ENCODE assay signal across 22 cellular contexts in genomic region chr11:8202428-8203160, GRCh38. TPM values are rescaled to one million over a fixed set of nuclear protein-coding genes. Genes with fewer than 3 reads are reported as not detected.
A peak's percentile ranks its signal among the peaks of the same experiment; 100 is the strongest.
DNase-seq lines count a peak whose midpoint lies in the region; ATAC-seq and TF ChIP-seq lines count a peak whose summit lies in the region.
"Had no signal": no experiment of that assay in that cellular context is flagged by ENCODE, and none has a peak within 500 bp of the region (broad histone marks: within the 10 kb centered on the region; RNA-seq: fewer than 3 reads in every experiment).

No MANE protein-coding gene starts in this region.

- peak overlapping the region; percentile 16 for H3K4me3 Mint-ChIP-seq in activated B cell treated with CpG ODN at 0.5 μM for 24 hours
- H3K4me3 Mint-ChIP-seq: CD4-positive, alpha-beta memory T cell; natural killer cell; stimulated activated effector memory CD8-positive, alpha-beta T cell treated with anti-CD3 and anti-CD28 coated beads, Interleukin-12 subunit alpha, Interleukin-12 subunit beta, amount 100 ng/mL, for 72 hours had no signal

- peak overlapping the region; percentile 87 for H3K27ac Mint-ChIP-seq in activated B cell treated with CpG ODN at 0.5 μM for 24 hours
- H3K27ac Mint-ChIP-seq: CD4-positive, alpha-beta memory T cell; natural killer cell; stimulated activated effector memory CD8-positive, alpha-beta T cell treated with anti-CD3 and anti-CD28 coated beads, Interleukin-12 subunit alpha, Interleukin-12 subunit beta, amount 100 ng/mL, for 72 hours had no signal

- peaks cover 73% of the 10 kb centered on the region for H3K4me1 Mint-ChIP-seq in activated B cell treated with CpG ODN at 0.5 μM for 24 hours
- H3K4me1 Mint-ChIP-seq: stimulated activated effector memory CD8-positive, alpha-beta T cell treated with anti-CD3 and anti-CD28 coated beads, Interleukin-12 subunit alpha, Interleukin-12 subunit beta, amount 100 ng/mL, for 72 hours had no signal

- TF ChIP-seq CTCF in activated B cell treated with CpG ODN at 0.5 μM for 24 hours (IDR thresholded peaks at IDR 0.05), result no peak

- H3K9me3 Mint-ChIP-seq in activated B cell treated with CpG ODN at 0.5 μM for 24 hours, result no peaks in the 10 kb centered on the region
- H3K9me3 Mint-ChIP-seq: natural killer cell; stimulated activated effector memory CD8-positive, alpha-beta T cell treated with anti-CD3 and anti-CD28 coated beads, Interleukin-12 subunit alpha, Interleukin-12 subunit beta, amount 100 ng/mL, for 72 hours had no signal

- H3K36me3 Mint-ChIP-seq in activated B cell treated with CpG ODN at 0.5 μM for 24 hours (ENCODE audit: low read depth), result no peaks in the 10 kb centered on the region
- H3K36me3 Mint-ChIP-seq: CD4-positive, alpha-beta memory T cell; natural killer cell; stimulated activated effector memory CD8-positive, alpha-beta T cell treated with anti-CD3 and anti-CD28 coated beads, Interleukin-12 subunit alpha, Interleukin-12 subunit beta, amount 100 ng/mL, for 72 hours had no signal

- CTCF ChIA-PET in activated B cell treated with CpG ODN at 0.5 μM for 24 hours (lab: Charles Lee), result interaction anchor here (1.0 to 2.4 kb wide), 4 partner anchors 9 to 61 kb away, joined by 4 to 22 read pairs (median 10); partner anchors contain the start of gene LMO1

- intact Hi-C loops in activated B cell treated with CpG ODN at 0.5 μM for 24 hours (cut with micrococcal nuclease), result loop anchor here (1.0 to 10.0 kb wide), 6 partner anchors 10 to 762 kb away; partner anchors contain the start of genes EIF3F, RPL27A, TMEM9B and TRIM66

- ATAC-seq in activated B cell treated with CpG ODN at 0.5 μM for 24 hours (ENCODE audit: low read depth) (no peak), left lobe of liver (no peak), GM21447 (IDR thresholded peaks at IDR 0.05; ENCODE audit: unreplicated experiment) (no peak), GM21737 (IDR thresholded peaks at IDR 0.05; ENCODE audit: unreplicated experiment) (no peak)
- ATAC-seq: lower lobe of right lung; stimulated activated effector memory CD8-positive, alpha-beta T cell treated with anti-CD3 and anti-CD28 coated beads, Interleukin-12 subunit alpha, Interleukin-12 subunit beta, amount 100 ng/mL, for 72 hours had no signal

- H3K27me3 Mint-ChIP-seq in activated B cell treated with CpG ODN at 0.5 μM for 24 hours, result no peaks in the 10 kb centered on the region

- peak; percentile 32 for DNase-seq in DMS79 treated with DMSO at 0.1 percent for 48 hours (lab: John Stamatoyannopoulos, UW)
- no peak for DNase-seq in DMS79 (lab: John Stamatoyannopoulos, UW)
- DNase-seq in activated B cell treated with CpG ODN at 0.5 μM for 24 hours, result no peak
- peak; percentile 11 for DNase-seq in left lobe of liver (ENCODE audit: low spot score)
- peak; percentile 32 for DNase-seq in superior temporal gyrus (ENCODE audit: extremely low spot score)
- DNase-seq in globus pallidus (ENCODE audit: low spot score), result no peak
- DNase-seq: activated naive CD4-positive, alpha-beta T cell treated with Interleukin-2 at 50 U/mL for 16 hours; CD4-positive, alpha-beta memory T cell; central memory CD4-positive, alpha-beta T cell; EL; lower lobe of right lung; natural killer cell; NCI-H1048; NCI-H1694; NCI-H446; NCI-H748 treated with DMSO at 0.1 percent for 48 hours; stimulated activated CD4-positive, alpha-beta T cell treated with anti-CD3 and anti-CD28 coated beads, Interleukin-15, amount 100 ng/mL, for 24 hours had no signal

- POLR2A ChIA-PET in activated B cell treated with CpG ODN at 0.5 μM for 24 hours (lab: Charles Lee), result interaction anchor here (0.5 to 1.4 kb wide), 3 partner anchors 9 to 755 kb away, joined by 3 to 6 read pairs (median 6); partner anchors contain the start of genes RPL27A and TRIM66

RNA-seq across cellular contexts. Expression of gene RIC3, which starts 33.8 kb away (rescaled TPM):
- 44.3 and 52.8 TPM in 2 replicates for total RNA-seq in activated B cell treated with CpG ODN at 0.5 μM for 24 hours
- total RNA-seq in left lobe of liver, result 3.4 TPM
- total RNA-seq: dermis microvascular lymphatic vessel endothelial cell, SJSA1 had no signal

Comparison
In these comparisons a context has a peak if more than half of its experiments do, and no peak if none do; other contexts are left out.
1. DNase-seq: peak in DMS79 treated with DMSO at 0.1 percent for 48 hours (single experiment), left lobe of liver (single experiment) and superior temporal gyrus (single experiment); none in DMS79 (single experiment), activated B cell treated with CpG ODN at 0.5 μM for 24 hours (single experiment) and globus pallidus (single experiment).
2. RNA of gene RIC3, which starts 33.8 kb away (total RNA-seq): 44.3 to 52.8 TPM in activated B cell treated with CpG ODN at 0.5 μM for 24 hours; 3.4 TPM in left lobe of liver (single experiment); every median in the first group is over 10 times any median in the second.